ENCODE assay signal across 1 cellular context in genomic region chr15:76311071-76311956, GRCh38.
TF ChIP-seq lines count a peak whose summit lies in the region.

Gene ETFA, minus strand, starts transcription at chr15:76311469. Its CDS starts 81 bp downstream, at chr15:76311388.

TF ChIP-seq in GM12878, 131 proteins besides CTCF, POLR2A, EP300 and RAD21 (continued from another document and continues in another):
- no peak for TF ChIP-seq ZBED1 (IDR thresholded peaks at IDR 0.05; ENCODE audit: borderline replicate concordance)
- TF ChIP-seq NRF1 (conservative IDR thresholded peaks at IDR 0.05; ENCODE audit: low read depth, low read length) = peak; percentile 55
- peak in 1 of 2 experiments; percentile 83; a peak in 1 of 4 replicates for TF ChIP-seq SRF (IDR thresholded peaks at IDR 0.05; ENCODE audit: low read depth in 2 of 2, low read length in 2 of 2)
- peak; percentile 78 for TF ChIP-seq SKIL (IDR thresholded peaks at IDR 0.05; ENCODE audit: low read depth, poor library complexity, severe bottlenecking)
- peak; percentile 97 for TF ChIP-seq CBFB (IDR thresholded peaks at IDR 0.05; ENCODE audit: low read depth)
- no peak for TF ChIP-seq ZNF274 (IDR thresholded peaks at IDR 0.05; ENCODE audit: insufficient read depth, insufficient read length)
- TF ChIP-seq STAT3 (IDR thresholded peaks at IDR 0.05; ENCODE audit: low read depth, low read length) = no peak; the same call in 1 of the 2 replicates
- TF ChIP-seq RELA (IDR thresholded peaks at IDR 0.05; ENCODE audit: borderline replicate concordance, partially characterized antibody) = no peak
- peak; percentile 69; the same call in 1 of the 2 replicates for TF ChIP-seq DPF2 (IDR thresholded peaks at IDR 0.05)
- peak; percentile 97 for TF ChIP-seq NR2F1 (conservative IDR thresholded peaks at IDR 0.05)
- TF ChIP-seq RBBP5 (conservative IDR thresholded peaks at IDR 0.05) = no peak; the same call in 1 of the 2 replicates
- peak; percentile 43; the same call in 1 of the 2 replicates for TF ChIP-seq PAX5 (IDR thresholded peaks at IDR 0.05; ENCODE audit: borderline replicate concordance, low read depth, low read length)
- no peak for TF ChIP-seq REST (IDR thresholded peaks at IDR 0.05; ENCODE audit: low read depth, low read length)
- TF ChIP-seq STAT1 (conservative IDR thresholded peaks at IDR 0.05) = no peak
- TF ChIP-seq TAF1 (IDR thresholded peaks at IDR 0.05; ENCODE audit: borderline replicate concordance, low read depth, low read length) = peak; percentile 92
- peak; percentile 87 for TF ChIP-seq YY1 (IDR thresholded peaks at IDR 0.05; ENCODE audit: low read depth, low read length)
- TF ChIP-seq HDGF (IDR thresholded peaks at IDR 0.05) = no peak; the same call in 1 of the 2 replicates
- peak; percentile 46 for TF ChIP-seq BCL3 (IDR thresholded peaks at IDR 0.05; ENCODE audit: borderline replicate concordance, insufficient read depth, low read depth, low read length, poor library complexity, severe bottlenecking)
- no peak for TF ChIP-seq SMAD1 (IDR thresholded peaks at IDR 0.05; ENCODE audit: low read depth, partially characterized antibody)
- TF ChIP-seq CEBPZ (IDR thresholded peaks at IDR 0.05; ENCODE audit: low read depth, low read length) = no peak
- TF ChIP-seq RELB (IDR thresholded peaks at IDR 0.05; ENCODE audit: low read depth) = peak; percentile 17
- peak; percentile 94 for TF ChIP-seq BRCA1 (IDR thresholded peaks at IDR 0.05; ENCODE audit: low read depth, low read length)
- no peak for TF ChIP-seq WRNIP1 (IDR thresholded peaks at IDR 0.05; ENCODE audit: borderline replicate concordance, low read depth, low read length)
- no peak for TF ChIP-seq MTA3 (IDR thresholded peaks at IDR 0.05; ENCODE audit: borderline replicate concordance, low read length)
- TF ChIP-seq SPI1 (IDR thresholded peaks at IDR 0.05; ENCODE audit: borderline replicate concordance, insufficient read depth, low read depth, low read length) = peak; percentile 62; the same call in 1 of the 2 replicates
- TF ChIP-seq HDAC6 (IDR thresholded peaks at IDR 0.05; ENCODE audit: unreplicated experiment) = peak; percentile 61
- no peak for TF ChIP-seq PAX8 (IDR thresholded peaks at IDR 0.05)
- TF ChIP-seq RAD51 (IDR thresholded peaks at IDR 0.05) = peak; percentile 71
- no peak for TF ChIP-seq NR2C2 (IDR thresholded peaks at IDR 0.05; ENCODE audit: borderline replicate concordance, control insufficient read depth, insufficient read length, low read depth)
- peak; percentile 83; the same call in 1 of the 2 replicates for TF ChIP-seq MAX (IDR thresholded peaks at IDR 0.05; ENCODE audit: low read depth, low read length)
- TF ChIP-seq MEF2A (IDR thresholded peaks at IDR 0.05; ENCODE audit: insufficient read depth, low read depth, low read length) = no peak
- peak; percentile 63; the same call in 1 of the 2 replicates for TF ChIP-seq SMAD5 (IDR thresholded peaks at IDR 0.05; ENCODE audit: low read depth)
- no peak for TF ChIP-seq MYC (IDR thresholded peaks at IDR 0.05; ENCODE audit: insufficient read depth, insufficient read length, insufficient replicate concordance, low read length, severe bottlenecking)
- peak; percentile 100 for TF ChIP-seq CHD2 (IDR thresholded peaks at IDR 0.05; ENCODE audit: borderline replicate concordance, low read depth, low read length)
- no peak for TF ChIP-seq ZSCAN29 (IDR thresholded peaks at IDR 0.05)
- TF ChIP-seq ZBTB11 (CRISPR knock-in tag; IDR thresholded peaks at IDR 0.05) = no peak
- TF ChIP-seq JUNB (IDR thresholded peaks at IDR 0.05) = no peak
- TF ChIP-seq MTA2 (IDR thresholded peaks at IDR 0.05; ENCODE audit: low read depth) = peak; percentile 32; the same call in 1 of the 2 replicates
- no peak for TF ChIP-seq CHD1 (IDR thresholded peaks at IDR 0.05; ENCODE audit: low read depth, low read length)
- peak; percentile 65; the same call in 1 of the 2 replicates for TF ChIP-seq TCF3 (IDR thresholded peaks at IDR 0.05; ENCODE audit: borderline replicate concordance, insufficient read depth, low read depth, low read length)
- no peak for TF ChIP-seq ZZZ3 (IDR thresholded peaks at IDR 0.05; ENCODE audit: control insufficient read depth, insufficient read length, low read depth)
- TF ChIP-seq HSF1 (IDR thresholded peaks at IDR 0.05; ENCODE audit: low read depth, low read length) = 0 out of 2 replicates have a peak, but pooled peaks have one; percentile 22
- TF ChIP-seq MEF2B (IDR thresholded peaks at IDR 0.05; ENCODE audit: partially characterized antibody, poor library complexity, severe bottlenecking) = peak; percentile 100
- TF ChIP-seq IRF3 (IDR thresholded peaks at IDR 0.05) = peak; percentile 51
- TF ChIP-seq BMI1 (IDR thresholded peaks at IDR 0.05; ENCODE audit: borderline replicate concordance) = no peak
- TF ChIP-seq IRF4 (IDR thresholded peaks at IDR 0.05; ENCODE audit: low read depth, low read length) = no peak
